ENCODE assay signal across 21 cellular contexts in genomic region chr5:168833936-168834335, GRCh38.
"Had no signal": no experiment of that assay in that cellular context is flagged by ENCODE, and none has a peak within 500 bp of the region (broad histone marks: within the 10 kb centered on the region; RNA-seq: fewer than 3 reads in every experiment).

No MANE protein-coding gene starts in this region.

- H3K9me3 Mint-ChIP-seq: activated B cell treated with CpG ODN at 0.5 μM for 24 hours; activated T-helper 1 cell treated with anti-CD3 and anti-CD28 coated beads, Interleukin-12 subunit alpha, Interleukin-12 subunit beta, Interleukin-2, Interleukin-4 antibody, amounts not matched to agents 30 ng/mL and 10 ng/mL and 1 ng/mL, durations not matched to agents 14 hours and 24 hours and 36 hours; naive thymus-derived CD8-positive, alpha-beta T cell; T-cell had no signal

- H3K27me3 ChIP-seq: body of pancreas, neutrophil, pancreas, right lobe of liver, stomach had no signal

- H3K4me3 ChIP-seq: body of pancreas, pancreas, right lobe of liver, smooth muscle cell, stomach had no signal

- H3K4me1 Mint-ChIP-seq: activated B cell treated with CpG ODN at 0.5 μM for 24 hours; naive thymus-derived CD8-positive, alpha-beta T cell; T-cell had no signal

- H3K4me3 Mint-ChIP-seq: activated B cell treated with CpG ODN at 0.5 μM for 24 hours; activated CD4-positive, alpha-beta T cell treated with anti-CD3 and anti-CD28 coated beads, Interleukin-2, amount 10 ng/mL, durations not matched to agents 7 days and 5 days; activated naive CD8-positive, alpha-beta T cell treated with anti-CD3 and anti-CD28 coated beads, Interleukin-2, amount 10 ng/mL, durations not matched to agents 7 days and 5 days; activated T-helper 1 cell treated with anti-CD3 and anti-CD28 coated beads, Interleukin-12 subunit alpha, Interleukin-12 subunit beta, Interleukin-2, Interleukin-4 antibody, amounts not matched to agents 30 ng/mL and 10 ng/mL and 1 ng/mL, durations not matched to agents 14 hours and 24 hours and 36 hours; naive thymus-derived CD8-positive, alpha-beta T cell; T-cell had no signal

- H3K27me3 Mint-ChIP-seq: activated CD4-positive, alpha-beta T cell treated with anti-CD3 and anti-CD28 coated beads, Interleukin-2, amount 10 ng/mL, durations not matched to agents 7 days and 5 days; activated naive CD8-positive, alpha-beta T cell treated with anti-CD3 and anti-CD28 coated beads, Interleukin-2, amount 10 ng/mL, durations not matched to agents 7 days and 5 days had no signal

- H3K36me3 ChIP-seq: neutrophil, pancreas, right lobe of liver, stomach had no signal

- ATAC-seq: body of pancreas; left cardiac atrium; naive thymus-derived CD8-positive, alpha-beta T cell; pancreas; right lobe of liver; SK-N-SH treated with all-trans-retinoic acid at 6 μM for 48 hours; T-cell had no signal

- H3K4me1 ChIP-seq: body of pancreas, pancreas, right lobe of liver, stomach had no signal

- H3K27ac Mint-ChIP-seq: activated B cell treated with CpG ODN at 0.5 μM for 24 hours; activated CD4-positive, alpha-beta T cell treated with anti-CD3 and anti-CD28 coated beads, Interleukin-2, amount 10 ng/mL, durations not matched to agents 7 days and 5 days; activated naive CD8-positive, alpha-beta T cell treated with anti-CD3 and anti-CD28 coated beads, Interleukin-2, amount 10 ng/mL, durations not matched to agents 7 days and 5 days; activated T-helper 1 cell treated with anti-CD3 and anti-CD28 coated beads, Interleukin-12 subunit alpha, Interleukin-12 subunit beta, Interleukin-2, Interleukin-4 antibody, amounts not matched to agents 30 ng/mL and 10 ng/mL and 1 ng/mL, durations not matched to agents 14 hours and 24 hours and 36 hours; naive thymus-derived CD8-positive, alpha-beta T cell; T-cell had no signal

- H3K9me3 ChIP-seq: body of pancreas, neutrophil, pancreas, right lobe of liver, stomach had no signal

- DNase-seq: activated B cell treated with CpG ODN at 0.5 μM for 24 hours; activated CD4-positive, alpha-beta T cell treated with anti-CD3 and anti-CD28 coated beads, Interleukin-2, amount 10 ng/mL, durations not matched to agents 7 days and 5 days; activated naive CD4-positive, alpha-beta T cell; activated naive CD8-positive, alpha-beta T cell treated with anti-CD3 and anti-CD28 coated beads, Interleukin-2, amount 10 ng/mL, durations not matched to agents 7 days and 5 days; body of pancreas; caudate nucleus; foreskin melanocyte; glutamatergic neuron; left cardiac atrium; mesenchymal stem cell; naive thymus-derived CD8-positive, alpha-beta T cell; pancreas; right lobe of liver; stimulated activated CD4-positive, alpha-beta T cell treated with anti-CD3 and anti-CD28 coated beads, Interleukin-4, amount 100 ng/mL, for 1 hour; stomach; T-cell had no signal

- H3K27ac ChIP-seq: body of pancreas, epithelial cell of prostate, neutrophil, pancreas, right lobe of liver, stomach had no signal

- H3K4me2 ChIP-seq: smooth muscle cell had no signal

- H3K36me3 Mint-ChIP-seq: activated naive CD8-positive, alpha-beta T cell treated with anti-CD3 and anti-CD28 coated beads, Interleukin-2, amount 10 ng/mL, durations not matched to agents 7 days and 5 days; naive thymus-derived CD8-positive, alpha-beta T cell; T-cell had no signal
